In the genomic region with DNA sequence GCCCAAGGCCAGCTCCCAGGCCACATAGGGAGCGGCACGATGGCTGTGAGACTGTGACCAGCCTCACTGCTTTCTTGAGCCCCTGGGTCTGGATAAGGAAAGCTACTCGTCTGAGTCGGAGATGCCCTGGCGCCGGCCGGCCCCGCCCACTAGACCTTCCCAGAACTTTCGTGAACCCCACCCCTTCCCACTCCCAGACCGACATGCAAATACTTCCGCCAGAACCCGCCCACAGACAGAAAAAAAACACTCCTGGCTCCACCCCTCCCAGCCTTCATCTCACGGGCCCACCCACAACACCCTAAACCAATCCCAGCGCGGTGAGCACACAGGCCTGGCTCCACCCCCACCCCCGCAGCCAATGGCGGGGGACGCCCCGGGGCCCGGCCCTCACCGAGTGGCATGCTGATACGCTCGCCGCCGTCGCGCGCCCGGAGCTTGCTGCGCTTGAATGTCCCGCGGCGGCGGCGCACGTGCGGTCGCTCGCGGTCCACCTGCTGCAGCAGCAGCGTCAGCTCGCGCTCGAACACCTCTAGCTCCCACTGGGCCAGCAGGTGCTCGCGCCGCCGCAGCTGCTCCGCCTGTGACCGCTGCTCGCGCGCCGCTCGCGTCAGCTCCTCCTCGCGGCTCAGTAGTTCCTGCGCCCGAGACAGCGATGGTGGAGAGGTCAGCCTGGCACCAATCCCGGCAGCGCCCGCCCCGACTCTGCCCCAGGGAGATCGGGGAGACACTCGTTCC, we compare ENCODE assay signal across 8 cellular contexts. TPM values are rescaled to one million over a fixed set of nuclear protein-coding genes. Genes with fewer than 3 reads are reported as not detected.
DNase-seq lines count a peak whose midpoint lies in the region; TF ChIP-seq lines count a peak whose summit lies in the region.

No MANE protein-coding gene starts in this region.

- H3K4me3 Mint-ChIP-seq in CD4-positive, alpha-beta memory T cell, result no peak overlapping the region

- peaks cover 10% of the 10 kb centered on the region for H3K36me3 ChIP-seq in iPS-15b (ENCODE audit: control insufficient read depth, insufficient read depth, low read length)
- peaks cover 29% of the 10 kb centered on the region for H3K36me3 ChIP-seq in CD4-positive, alpha-beta memory T cell (ENCODE audit: insufficient read depth, low read length)

- peaks cover 16 to 38% (median 29%) of the 10 kb centered on the region in 4 donors for H3K4me1 Mint-ChIP-seq in CD4-positive, alpha-beta memory T cell

- H3K27me3 ChIP-seq in iPS-15b (ENCODE audit: control insufficient read depth, insufficient read depth, low read length), result peaks cover 2% of the 10 kb centered on the region
- no peaks in the 10 kb centered on the region for H3K27me3 ChIP-seq in CD4-positive, alpha-beta memory T cell (ENCODE audit: insufficient read depth, low read length)

- peaks cover 18 to 71% of the 10 kb centered on the region in 2 donors for H3K36me3 Mint-ChIP-seq in CD4-positive, alpha-beta memory T cell

- no peak overlapping the region for H3K27ac ChIP-seq in CD4-positive, alpha-beta memory T cell (ENCODE audit: low read depth, low read length)

- peak; percentile 33 for DNase-seq in stimulated activated CD4-positive, alpha-beta T cell treated with anti-CD3 and anti-CD28 coated beads, Interleukin-15, amount 100 ng/mL, for 24 hours
- DNase-seq in stimulated activated CD4-positive, alpha-beta T cell treated with anti-CD3 and anti-CD28 coated beads, Interleukin-2, amount 100 ng/mL, for 24 hours, result no peak
- DNase-seq in brain pericyte (ENCODE audit: low read depth, low spot score) (peak; percentile 74), retinal pigment epithelial cell (ENCODE audit: low read depth) (peak; percentile 88), SKM-1 (lab: John Stamatoyannopoulos, UW; ENCODE audit: unreplicated experiment) (no peak)
- no peak for DNase-seq in CD4-positive, alpha-beta memory T cell
- no peak for DNase-seq in activated CD4-positive, alpha-beta T cell treated with anti-CD3 and anti-CD28 coated beads for 4 hours

- no peaks in the 10 kb centered on the region for H3K9me3 Mint-ChIP-seq in CD4-positive, alpha-beta memory T cell

- no peaks in the 10 kb centered on the region for H3K27me3 Mint-ChIP-seq in CD4-positive, alpha-beta memory T cell

- POLR2A ChIA-PET in CD4-positive, alpha-beta memory T cell (lab: Charles Lee; ENCODE audit: partially characterized antibody), result interaction anchor here (1.1 to 1.6 kb wide), 2 partner anchors 9 to 32 kb away, joined by 3 read pairs; no protein-coding TSS in a partner anchor

- peak overlapping the region; percentile 47 for H3K9ac ChIP-seq in iPS-15b (ENCODE audit: low read depth, low read length)

- no peak for TF ChIP-seq CTCF in retinal pigment epithelial cell (conservative IDR thresholded peaks at IDR 0.05; ENCODE audit: low read depth, low read length)

- CTCF ChIA-PET in CD4-positive, alpha-beta memory T cell (lab: Charles Lee; ENCODE audit: partially characterized antibody), result interaction anchor here (0.8 kb wide), 1 partner anchor 67 kb away, joined by 3 read pairs; no protein-coding TSS in a partner anchor

- peak overlapping the region; percentile 55 for H3K4me3 ChIP-seq in iPS-15b (ENCODE audit: low read depth, low read length)
- H3K4me3 ChIP-seq in retinal pigment epithelial cell (ENCODE audit: low read length), result peak overlapping the region; percentile 9
- H3K4me3 ChIP-seq in CD4-positive, alpha-beta memory T cell (ENCODE audit: low read length in 2 of 2), result no peak overlapping the region

- no peaks in the 10 kb centered on the region for H3K4me1 ChIP-seq in iPS-15b (ENCODE audit: control insufficient read depth, insufficient read depth, low read length)
- peaks cover 26% of the 10 kb centered on the region for H3K4me1 ChIP-seq in CD4-positive, alpha-beta memory T cell (ENCODE audit: insufficient read depth, low read length)

- intact Hi-C loops in CD4-positive, alpha-beta memory T cell (cut with micrococcal nuclease), result no loop called here

- no peak overlapping the region for H3K27ac Mint-ChIP-seq in CD4-positive, alpha-beta memory T cell

- no peaks in the 10 kb centered on the region for H3K9me3 ChIP-seq in iPS-15b (ENCODE audit: control insufficient read depth, insufficient read depth, low read length)
- H3K9me3 ChIP-seq in CD4-positive, alpha-beta memory T cell (ENCODE audit: control insufficient read depth in 1 of 2, low read length in 2 of 2), result no peaks in the 10 kb centered on the region

RNA-seq across cellular contexts. Expression of a gene that starts 7.0 kb away (rescaled TPM):
- total RNA-seq in CD4-positive, alpha-beta memory T cell, result 10 to 100 TPM; 92.0 to 93.6 TPM
- 10 to 100 TPM in 1 of 2 donors, 1 to 10 TPM in 1; 6.3 to 24.1 TPM for polyA plus RNA-seq in CD4-positive, alpha-beta memory T cell

RNA-seq across cellular contexts. Expression of a gene that starts 8.5 kb away (rescaled TPM):
- total RNA-seq in CD4-positive, alpha-beta memory T cell, result 10 to 100 TPM; 63.3 to 66.3 TPM
- 1 to 10 TPM in 1 of 2 donors, under 1 TPM in 1; 0.41 to 6.3 TPM for polyA plus RNA-seq in CD4-positive, alpha-beta memory T cell

RNA-seq across cellular contexts. Expression of a gene that starts 11.4 kb away (rescaled TPM):
- 1 to 10 TPM; 1.6 to 2.7 TPM for total RNA-seq in CD4-positive, alpha-beta memory T cell
- polyA plus RNA-seq in CD4-positive, alpha-beta memory T cell, result 1 to 10 TPM in 1 of 2 donors, not detected in 1; 1.2 TPM

RNA-seq across cellular contexts. Expression of a gene that starts 30.9 kb away (rescaled TPM):
- 100 to 1,000 TPM; 150 to 169 TPM for total RNA-seq in CD4-positive, alpha-beta memory T cell
- polyA plus RNA-seq in CD4-positive, alpha-beta memory T cell, result 100 to 1,000 TPM in 1 of 2 donors, 10 to 100 TPM in 1; 50.1 to 204 TPM

RNA-seq across cellular contexts. Expression of a gene that starts 31.2 kb away (rescaled TPM):
- total RNA-seq in CD4-positive, alpha-beta memory T cell, result 100 to 1,000 TPM; 151 to 154 TPM
- 10 to 100 TPM in 1 of 2 donors, 1 to 10 TPM in 1; 8.9 to 25.2 TPM for polyA plus RNA-seq in CD4-positive, alpha-beta memory T cell

Comparison
In these comparisons a context has a peak if more than half of its experiments do, and no peak if none do; other contexts are left out.
1. DNase-seq: peak in stimulated activated CD4-positive, alpha-beta T cell treated with anti-CD3 and anti-CD28 coated beads, Interleukin-15, amount 100 ng/mL, for 24 hours (single experiment), brain pericyte (single experiment) and retinal pigment epithelial cell (single experiment); none in stimulated activated CD4-positive, alpha-beta T cell treated with anti-CD3 and anti-CD28 coated beads, Interleukin-2, amount 100 ng/mL, for 24 hours (0 of 2), CD4-positive, alpha-beta memory T cell (0 of 5), SKM-1 (single experiment) and activated CD4-positive, alpha-beta T cell treated with anti-CD3 and anti-CD28 coated beads for 4 hours (0 of 2).
2. H3K4me3 ChIP-seq: peak in iPS-15b (single experiment) and retinal pigment epithelial cell (single experiment); none in CD4-positive, alpha-beta memory T cell (0 of 2).